Comparison of ENCODE assay signal across 9 cellular contexts in genomic region chr9:131409458-131409992, GRCh38. TPM values are rescaled to one million over a fixed set of nuclear protein-coding genes. Genes with fewer than 3 reads are reported as not detected.
DNase-seq lines count a peak whose midpoint lies in the region; ATAC-seq and TF ChIP-seq lines count a peak whose summit lies in the region.
"Had no signal": no experiment of that assay in that cellular context is flagged by ENCODE, and none has a peak within 500 bp of the region (broad histone marks: within the 10 kb centered on the region; RNA-seq: fewer than 3 reads in every experiment).

No MANE protein-coding gene starts in this region.

- H3K4me3 Mint-ChIP-seq in activated T-cell treated with anti-CD3 and anti-CD28 coated beads, Interleukin-2, amount 50 U/mL, for 72 hours = peak overlapping the region; percentile 84 to 86
- H3K4me3 Mint-ChIP-seq in WTC11 = no peak overlapping the region

- no peaks in the 10 kb centered on the region for H3F3A ChIP-seq in MM.1S (ENCODE audit: insufficient read depth, low read length)

- peaks cover 100% of the 10 kb centered on the region for H3K79me2 ChIP-seq in MM.1S (ENCODE audit: low read length)

- peak overlapping the region; percentile 40 for H3K27ac ChIP-seq in layer of hippocampus (ENCODE audit: low read depth, low read length)
- peak overlapping the region in 3 of 5 donors; percentile 79 to 84 (median 82) for H3K27ac ChIP-seq in stomach
- no peak overlapping the region for H3K27ac ChIP-seq in MM.1S (ENCODE audit: low read length)

- TF ChIP-seq EP300 in stomach (IDR thresholded peaks at IDR 0.05) = no peak

- DNase-seq in activated T-cell treated with anti-CD3 and anti-CD28 coated beads, Interleukin-2, amount 50 U/mL, for 72 hours = no peak
- no peak for DNase-seq in activated T-cell treated with anti-CD3 and anti-CD28 coated beads for 4 hours
- DNase-seq in WTC11 (ENCODE audit: low spot score) = no peak
- DNase-seq in stomach = no peak
- no peak for DNase-seq in MM.1S

- H3K36me3 Mint-ChIP-seq in activated T-cell treated with anti-CD3 and anti-CD28 coated beads, Interleukin-2, amount 50 U/mL, for 72 hours (ENCODE audit: insufficient read depth in 2 of 2) = peaks cover 0 to 15% of the 10 kb centered on the region in 2 donors
- peaks cover 29% of the 10 kb centered on the region for H3K36me3 Mint-ChIP-seq in WTC11

- 29 to 45% (median 32%) methylated on average over 7 of the region's 7 CpGs for WGBS in stomach, 5 donors

- peak overlapping the region; percentile 95 for H3K27ac Mint-ChIP-seq in activated T-cell treated with anti-CD3 and anti-CD28 coated beads, Interleukin-2, amount 50 U/mL, for 72 hours
- H3K27ac Mint-ChIP-seq in WTC11 = peak overlapping the region; percentile 92

- H3K4me1 Mint-ChIP-seq in activated T-cell treated with anti-CD3 and anti-CD28 coated beads, Interleukin-2, amount 50 U/mL, for 72 hours (ENCODE audit: low read depth) = peaks cover 83% of the 10 kb centered on the region
- H3K4me1 Mint-ChIP-seq in WTC11 = peaks cover 77% of the 10 kb centered on the region

- no peaks in the 10 kb centered on the region for H3K9me3 ChIP-seq in stomach
- H3K9me3 ChIP-seq in MM.1S (replicated peaks; ENCODE audit: insufficient read depth, low read length) = no peaks in the 10 kb centered on the region

- H3K27me3 ChIP-seq in layer of hippocampus (ENCODE audit: control insufficient read depth, insufficient read depth, low read length) (no peaks in the 10 kb centered on the region), stomach (no peaks in the 10 kb centered on the region), MM.1S (replicated peaks; ENCODE audit: insufficient read depth, low read length) (no peaks in the 10 kb centered on the region)

- H2AFZ ChIP-seq in MM.1S (ENCODE audit: low read length) = no peak overlapping the region

- H3K9me2 ChIP-seq in MM.1S (replicated peaks; ENCODE audit: insufficient read depth, low read length) = no peaks in the 10 kb centered on the region

- H3K4me3 ChIP-seq in stomach = no peak overlapping the region
- no peak overlapping the region for H3K4me3 ChIP-seq in MM.1S (ENCODE audit: low read length)

- intact Hi-C loops in stomach (cut with DNase I; ENCODE audit: low total_unique reads) = no loop called here

- peaks cover 0 to 1% of the 10 kb centered on the region in 2 donors for H3K9me3 Mint-ChIP-seq in activated T-cell treated with anti-CD3 and anti-CD28 coated beads, Interleukin-2, amount 50 U/mL, for 72 hours
- peaks cover 16% of the 10 kb centered on the region for H3K9me3 Mint-ChIP-seq in WTC11

- no peak for ATAC-seq in activated T-cell treated with anti-CD3 and anti-CD28 coated beads, Interleukin-2, amount 50 U/mL, for 72 hours (replicated peaks in 1 of 2)
- ATAC-seq in WTC11 (no peak), GM21381 (IDR thresholded peaks at IDR 0.05; ENCODE audit: unreplicated experiment) (no peak), GM21526 (IDR thresholded peaks at IDR 0.05; ENCODE audit: low FRiP score, unreplicated experiment) (no peak)
- ATAC-seq: sciatic nerve had no signal

- H3K4me1 ChIP-seq in stomach = peaks cover 66 to 99% (median 86%) of the 10 kb centered on the region in 4 donors
- H3K4me1 ChIP-seq in MM.1S (ENCODE audit: low read length) = peaks cover 10% of the 10 kb centered on the region

- CTCF ChIA-PET in WTC11 (lab: Charles Lee) = interaction anchor here (8.8 kb wide), 1 partner anchor 60 kb away, joined by 72 read pairs; no protein-coding TSS in a partner anchor

- peaks cover 94% of the 10 kb centered on the region for H4K20me1 ChIP-seq in MM.1S (ENCODE audit: insufficient read depth, low read length)

- no peak for TF ChIP-seq CTCF in WTC11 (IDR thresholded peaks at IDR 0.05)
- no peak for TF ChIP-seq CTCF in stomach (IDR thresholded peaks at IDR 0.05)
- TF ChIP-seq CTCF in MM.1S (IDR thresholded peaks at IDR 0.05; ENCODE audit: low read length) = no peak

- no peak for TF ChIP-seq POLR2A in stomach (IDR thresholded peaks at IDR 0.05)

- no peaks in the 10 kb centered on the region for H3K27me3 Mint-ChIP-seq in activated T-cell treated with anti-CD3 and anti-CD28 coated beads, Interleukin-2, amount 50 U/mL, for 72 hours (ENCODE audit: low read depth)
- H3K27me3 Mint-ChIP-seq in WTC11 (ENCODE audit: low read depth) = no peaks in the 10 kb centered on the region

- POLR2A ChIA-PET in WTC11 (lab: Charles Lee) = no interaction called here

- no peak overlapping the region for H3K9ac ChIP-seq in MM.1S (ENCODE audit: low read length)

- H3K36me3 ChIP-seq in stomach (no peaks in the 10 kb centered on the region), MM.1S (replicated peaks; ENCODE audit: insufficient read depth, low read length) (no peaks in the 10 kb centered on the region)

- no peak overlapping the region for H3K4me2 ChIP-seq in MM.1S (ENCODE audit: low read depth, low read length)

TF ChIP-seq in WTC11, 78 proteins besides CTCF, POLR2A, EP300 and RAD21:
- TF ChIP-seq NR2C2 (CRISPR knock-in tag; IDR thresholded peaks at IDR 0.05) = no peak
- no peak for TF ChIP-seq MXD4 (CRISPR knock-in tag; IDR thresholded peaks at IDR 0.05; ENCODE audit: borderline replicate concordance)
- TF ChIP-seq GRHL2 (CRISPR knock-in tag; IDR thresholded peaks at IDR 0.05; ENCODE audit: insufficient replicate concordance, severe bottlenecking) = no peak
- no peak for TF ChIP-seq ZNF138 (CRISPR knock-in tag; conservative IDR thresholded peaks at IDR 0.05)
- TF ChIP-seq IRF1 (CRISPR knock-in tag; IDR thresholded peaks at IDR 0.05) = no peak
- TF ChIP-seq, protein P1, sequence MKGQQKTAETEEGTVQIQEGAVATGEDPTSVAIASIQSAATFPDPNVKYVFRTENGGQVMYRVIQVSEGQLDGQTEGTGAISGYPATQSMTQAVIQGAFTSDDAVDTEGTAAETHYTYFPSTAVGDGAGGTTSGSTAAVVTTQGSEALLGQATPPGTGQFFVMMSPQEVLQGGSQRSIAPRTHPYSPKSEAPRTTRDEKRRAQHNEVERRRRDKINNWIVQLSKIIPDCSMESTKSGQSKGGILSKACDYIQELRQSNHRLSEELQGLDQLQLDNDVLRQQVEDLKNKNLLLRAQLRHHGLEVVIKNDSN (CRISPR knock-in tag; IDR thresholded peaks at IDR 0.05) = no peak
- TF ChIP-seq, protein P2, sequence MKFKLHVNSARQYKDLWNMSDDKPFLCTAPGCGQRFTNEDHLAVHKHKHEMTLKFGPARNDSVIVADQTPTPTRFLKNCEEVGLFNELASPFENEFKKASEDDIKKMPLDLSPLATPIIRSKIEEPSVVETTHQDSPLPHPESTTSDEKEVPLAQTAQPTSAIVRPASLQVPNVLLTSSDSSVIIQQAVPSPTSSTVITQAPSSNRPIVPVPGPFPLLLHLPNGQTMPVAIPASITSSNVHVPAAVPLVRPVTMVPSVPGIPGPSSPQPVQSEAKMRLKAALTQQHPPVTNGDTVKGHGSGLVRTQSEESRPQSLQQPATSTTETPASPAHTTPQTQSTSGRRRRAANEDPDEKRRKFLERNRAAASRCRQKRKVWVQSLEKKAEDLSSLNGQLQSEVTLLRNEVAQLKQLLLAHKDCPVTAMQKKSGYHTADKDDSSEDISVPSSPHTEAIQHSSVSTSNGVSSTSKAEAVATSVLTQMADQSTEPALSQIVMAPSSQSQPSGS (CRISPR knock-in tag; IDR thresholded peaks at IDR 0.05; ENCODE audit: borderline replicate concordance, low read depth) = no peak

RNA-seq across cellular contexts. Expression of gene PRRC2B, which starts 15.6 kb away (rescaled TPM):
- total RNA-seq in activated T-cell treated with anti-CD3 and anti-CD28 coated beads, Interleukin-2, amount 50 U/mL, for 72 hours = 100 to 1,000 TPM; 179 to 214 TPM
- 272 to 314 TPM (median 311 TPM) in 3 replicates for total RNA-seq in WTC11 (2021)
- total RNA-seq in stomach = 100 to 1,000 TPM in 3 of 5 donors, 10 to 100 TPM in 2; 70.6 to 251 (median 135) TPM
- 10 to 100 TPM; 26.3 to 36.4 (median 30.5) TPM for polyA plus RNA-seq in stomach
